Comparison of ENCODE assay signal across 12 cellular contexts in genomic region chr21:25107708-25108107, GRCh38.
DNase-seq lines count a peak whose midpoint lies in the region; FAIRE-seq and TF ChIP-seq lines count a peak whose summit lies in the region.
"Had no signal": no experiment of that assay in that cellular context is flagged by ENCODE, and none has a peak within 500 bp of the region (broad histone marks: within the 10 kb centered on the region; RNA-seq: fewer than 3 reads in every experiment).

No MANE protein-coding gene starts in this region.

- no peaks in the 10 kb centered on the region for H3K9me3 Mint-ChIP-seq in type B pancreatic cell
- no peaks in the 10 kb centered on the region for H3K9me3 Mint-ChIP-seq in activated T-helper 2 cell treated with anti-CD3 and anti-CD28 coated beads, Interferon-gamma antibody, Interleukin-2, Interleukin-4, amounts not matched to agents 10 μg/mL and 5 μg/mL and 100 μg/mL, durations not matched to agents 14 hours and 24 hours and 36 hours
- H3K9me3 Mint-ChIP-seq: activated T-cell treated with anti-CD3 and anti-CD28 coated beads, Interleukin-2, amount 50 U/mL, for 24 hours had no signal

- TF ChIP-seq CTCF in epithelial cell of proximal tubule (conservative IDR thresholded peaks at IDR 0.05; ENCODE audit: low read depth, low read length) (no peak), type B pancreatic cell (conservative IDR thresholded peaks at IDR 0.05) (no peak)

- no peaks in the 10 kb centered on the region for H3K4me1 Mint-ChIP-seq in type B pancreatic cell (ENCODE audit: unreplicated experiment)
- no peaks in the 10 kb centered on the region for H3K4me1 Mint-ChIP-seq in activated T-helper 2 cell treated with anti-CD3 and anti-CD28 coated beads, Interferon-gamma antibody, Interleukin-2, Interleukin-4, amounts not matched to agents 10 μg/mL and 5 μg/mL and 100 μg/mL, durations not matched to agents 14 hours and 24 hours and 36 hours (ENCODE audit: low read depth)

- H3K4me3 Mint-ChIP-seq in type B pancreatic cell = no peak overlapping the region
- no peak overlapping the region for H3K4me3 Mint-ChIP-seq in activated T-helper 2 cell treated with anti-CD3 and anti-CD28 coated beads, Interferon-gamma antibody, Interleukin-2, Interleukin-4, amounts not matched to agents 10 μg/mL and 5 μg/mL and 100 μg/mL, durations not matched to agents 14 hours and 24 hours and 36 hours (ENCODE audit: low read depth)
- H3K4me3 Mint-ChIP-seq: activated T-cell treated with anti-CD3 and anti-CD28 coated beads, Interleukin-2, amount 50 U/mL, for 24 hours had no signal

- H3K4me3 ChIP-seq in epithelial cell of proximal tubule (ENCODE audit: low read depth, low read length) = no peak overlapping the region

- no peaks in the 10 kb centered on the region for H3K27me3 Mint-ChIP-seq in type B pancreatic cell
- no peaks in the 10 kb centered on the region for H3K27me3 Mint-ChIP-seq in activated T-helper 2 cell treated with anti-CD3 and anti-CD28 coated beads, Interferon-gamma antibody, Interleukin-2, Interleukin-4, amounts not matched to agents 10 μg/mL and 5 μg/mL and 100 μg/mL, durations not matched to agents 14 hours and 24 hours and 36 hours (ENCODE audit: low read depth)
- H3K27me3 Mint-ChIP-seq: activated T-cell treated with anti-CD3 and anti-CD28 coated beads, Interleukin-2, amount 50 U/mL, for 24 hours had no signal

- peak; percentile 93 for FAIRE-seq in RCC 7860 (lab: Jason Lieb, UNC)
- no peak for FAIRE-seq in urothelium cell line (lab: Jason Lieb, UNC)

- no peak overlapping the region for H3K27ac Mint-ChIP-seq in type B pancreatic cell
- no peak overlapping the region for H3K27ac Mint-ChIP-seq in activated T-helper 2 cell treated with anti-CD3 and anti-CD28 coated beads, Interferon-gamma antibody, Interleukin-2, Interleukin-4, amounts not matched to agents 10 μg/mL and 5 μg/mL and 100 μg/mL, durations not matched to agents 14 hours and 24 hours and 36 hours
- H3K27ac Mint-ChIP-seq: activated T-cell treated with anti-CD3 and anti-CD28 coated beads, Interleukin-2, amount 50 U/mL, for 24 hours had no signal

- DNase-seq in NCI-H82 (lab: John Stamatoyannopoulos, UW) (peak; percentile 27), NCI-H82 treated with DMSO at 0.1 percent for 48 hours (lab: John Stamatoyannopoulos, UW; ENCODE audit: unreplicated experiment) (no peak), RCC 7860 (ENCODE audit: low spot score) (peak; percentile 91), epithelial cell of proximal tubule (ENCODE audit: low read depth) (peak; percentile 92), urothelium cell line (ENCODE audit: low spot score) (peak; percentile 11), type B pancreatic cell (ENCODE audit: extremely low spot score, unreplicated experiment) (no peak)
- DNase-seq in activated CD4-positive, alpha-beta T cell treated with anti-CD3 and anti-CD28 coated beads, Interleukin-2, amount 50 U/mL, for 48 hours = no peak
- no peak for DNase-seq in activated T-helper 2 cell treated with anti-CD3 and anti-CD28 coated beads, Interferon-gamma antibody, Interleukin-2, Interleukin-4, amounts not matched to agents 10 μg/mL and 5 μg/mL and 100 μg/mL, durations not matched to agents 14 hours and 24 hours and 36 hours (ENCODE audit: low spot score)
- DNase-seq: activated T-cell treated with anti-CD3 and anti-CD28 coated beads, Interleukin-2, amount 50 U/mL, for 24 hours; aorta; DMS 273 treated with DMSO at 0.1 percent for 48 hours; RPMI8226 had no signal

- intact Hi-C loops in activated T-helper 2 cell treated with anti-CD3 and anti-CD28 coated beads, Interferon-gamma antibody, Interleukin-2, Interleukin-4, amounts not matched to agents 10 μg/mL and 5 μg/mL and 100 μg/mL, durations not matched to agents 14 hours and 24 hours and 36 hours (cut with micrococcal nuclease) = no loop called here

- H3K36me3 Mint-ChIP-seq in type B pancreatic cell = no peaks in the 10 kb centered on the region
- H3K36me3 Mint-ChIP-seq in activated T-helper 2 cell treated with anti-CD3 and anti-CD28 coated beads, Interferon-gamma antibody, Interleukin-2, Interleukin-4, amounts not matched to agents 10 μg/mL and 5 μg/mL and 100 μg/mL, durations not matched to agents 14 hours and 24 hours and 36 hours (ENCODE audit: low read depth) = no peaks in the 10 kb centered on the region

Comparison
In these comparisons a context has a peak if more than half of its experiments do, and no peak if none do; other contexts are left out.
1. DNase-seq: peak in NCI-H82 (single experiment), RCC 7860 (single experiment), epithelial cell of proximal tubule (single experiment) and urothelium cell line (single experiment); none in NCI-H82 treated with DMSO at 0.1 percent for 48 hours (single experiment), activated CD4-positive, alpha-beta T cell treated with anti-CD3 and anti-CD28 coated beads, Interleukin-2, amount 50 U/mL, for 48 hours (0 of 2), type B pancreatic cell (single experiment) and activated T-helper 2 cell treated with anti-CD3 and anti-CD28 coated beads, Interferon-gamma antibody, Interleukin-2, Interleukin-4, amounts not matched to agents 10 μg/mL and 5 μg/mL and 100 μg/mL, durations not matched to agents 14 hours and 24 hours and 36 hours (single experiment).